Comparison of ENCODE assay signal across 18 cellular contexts in genomic region chr17:72640415-72641165, GRCh38.
A peak's percentile ranks its signal among the peaks of the same experiment; 100 is the strongest.
DNase-seq lines count a peak whose midpoint lies in the region; ATAC-seq and TF ChIP-seq lines count a peak whose summit lies in the region.
"Had no signal": no experiment of that assay in that cellular context is flagged by ENCODE, and none has a peak within 500 bp of the region (broad histone marks: within the 10 kb centered on the region; RNA-seq: fewer than 3 reads in every experiment).

No MANE protein-coding gene starts in this region.

- H4K20me1 ChIP-seq in H9 (ENCODE audit: control insufficient read depth, insufficient read depth, insufficient read length) = no peaks in the 10 kb centered on the region

- H3T11ph ChIP-seq in H9 (ENCODE audit: low read length) = no peak overlapping the region

- peaks cover 1% of the 10 kb centered on the region for H3K27me3 Mint-ChIP-seq in H9 (ENCODE audit: low read depth)

- H2BK12ac ChIP-seq in H9 (ENCODE audit: insufficient read length, low read depth, low read length) = no peak overlapping the region

- H3K4ac ChIP-seq in H9 (ENCODE audit: low read depth, low read length) = no peak overlapping the region

- H3K4me2 ChIP-seq in H9 (ENCODE audit: insufficient read depth, insufficient read length, low read length) = no peak overlapping the region
- H3K4me2 ChIP-seq: KMS-11 had no signal

- H2BK5ac ChIP-seq in H9 (ENCODE audit: insufficient read length, low read length) = no peak overlapping the region

- H3K4me1 ChIP-seq in H9 (ENCODE audit: insufficient read depth, low read length) (no peaks in the 10 kb centered on the region), suprapubic skin (no peaks in the 10 kb centered on the region)

- no CpG with 5 or more reads among the region's 61 CpGs for WGBS in H9 (ENCODE audit: extremely low coverage, insufficient read length, low lambda C conversion rate)
- 21% methylated on average over 55 of the region's 61 CpGs for WGBS in suprapubic skin

- no peak overlapping the region for H3K23ac ChIP-seq in H9 (ENCODE audit: insufficient read length, low read depth, low read length)

- H3K79me2 ChIP-seq in H9 (ENCODE audit: insufficient read depth, low read length) = no peaks in the 10 kb centered on the region

- no peak overlapping the region for H3K4me3 Mint-ChIP-seq in H9
- H3K4me3 Mint-ChIP-seq: activated T-helper 1 cell treated with anti-CD3 and anti-CD28 coated beads, Interleukin-12 subunit alpha, Interleukin-12 subunit beta, Interleukin-2, Interleukin-4 antibody, amounts not matched to agents 30 ng/mL and 10 ng/mL and 1 ng/mL, durations not matched to agents 14 hours and 24 hours and 36 hours; CD4-positive, alpha-beta T cell; stimulated activated naive CD8-positive, alpha-beta T cell treated with anti-CD3 and anti-CD28 coated beads, Interleukin-15, Interleukin-2, amounts not matched to agents 100 ng/mL and 50 ng/mL, for 24 hours had no signal

- no peak overlapping the region for H4K8ac ChIP-seq in H9 (replicated peaks; ENCODE audit: insufficient read length, low read depth, low read length)

- DNase-seq in H9 (no peak), NCI-H526 treated with DMSO at 0.1 percent for 48 hours (lab: John Stamatoyannopoulos, UW) (peak; percentile 56), iPS-NIHi11 (ENCODE audit: low spot score) (peak; percentile 70), suprapubic skin (ENCODE audit: low spot score in 2 of 2) (no peak), cortex of kidney (lab: John Stamatoyannopoulos, UW) (no peak), cerebellum (ENCODE audit: low spot score) (no peak), SHP77 (lab: John Stamatoyannopoulos, UW) (no peak)
- DNase-seq: activated CD4-positive, alpha-beta T cell treated with anti-CD3 and anti-CD28 coated beads for 48 hours; amygdala; CD4-positive, alpha-beta T cell; naive B cell; NCI-H2171; T-helper 2 cell had no signal

- no peak overlapping the region for H3K9ac ChIP-seq in H9 (ENCODE audit: extremely low read depth, insufficient read length, low read length)
- H3K9ac ChIP-seq: KMS-11 had no signal

- no peak overlapping the region for H3K14ac ChIP-seq in H9 (ENCODE audit: insufficient read depth, low read length)

- H2AFZ ChIP-seq in H9 (ENCODE audit: low read length) = no peak overlapping the region

- peak overlapping the region; percentile 19 for H3K18ac ChIP-seq in H9 (ENCODE audit: insufficient read length, low read depth, low read length)

- H2BK120ac ChIP-seq in H9 (ENCODE audit: low read depth, low read length, poor library complexity, severe bottlenecking) = no peak overlapping the region

- no peaks in the 10 kb centered on the region for H3K36me3 Mint-ChIP-seq in H9 (ENCODE audit: insufficient read depth in 1 of 3, low read depth in 3 of 3)

- peaks cover 8 to 11% of the 10 kb centered on the region in 2 experiments; a peak in 3 of 4 replicates for H3K4me1 Mint-ChIP-seq in H9

- no peak overlapping the region for H2BK20ac ChIP-seq in H9 (ENCODE audit: low read depth, low read length, poor library complexity, severe bottlenecking)

- H3K79me1 ChIP-seq in H9 (ENCODE audit: insufficient read depth, low read depth, low read length, poor library complexity, severe bottlenecking) = no peaks in the 10 kb centered on the region

- H3K56ac ChIP-seq in H9 (ENCODE audit: insufficient read length, low read depth, low read length) = no peak overlapping the region

- no peak overlapping the region for H4K91ac ChIP-seq in H9 (ENCODE audit: insufficient read length, low read depth, low read length)

- H3K23me2 ChIP-seq in H9 (ENCODE audit: insufficient read length, low read depth, low read length, poor library complexity, severe bottlenecking) = no peaks in the 10 kb centered on the region

- H3K4me3 ChIP-seq in suprapubic skin = peak overlapping the region; percentile 27
- H3K4me3 ChIP-seq: coronary artery had no signal

- H4K5ac ChIP-seq in H9 (ENCODE audit: insufficient read length, low read depth, low read length) = no peak overlapping the region

- no peak overlapping the region for H2AK5ac ChIP-seq in H9 (ENCODE audit: insufficient read length, low read length)

- no peak for TF ChIP-seq POLR2A in suprapubic skin (IDR thresholded peaks at IDR 0.05)

- no peaks in the 10 kb centered on the region for H3K36me3 ChIP-seq in suprapubic skin

- H2BK15ac ChIP-seq in H9 (ENCODE audit: low read depth, low read length) = no peak overlapping the region

- TF ChIP-seq CTCF in H9 (conservative IDR thresholded peaks at IDR 0.05) = no peak
- no peak for TF ChIP-seq CTCF in suprapubic skin (IDR thresholded peaks at IDR 0.05)

- H3K9me3 ChIP-seq in H9 (ENCODE audit: control insufficient read depth, low read depth, low read length) (no peaks in the 10 kb centered on the region), suprapubic skin (no peaks in the 10 kb centered on the region)

- H3K27me3 ChIP-seq in H9 (ENCODE audit: insufficient read depth, low read length) (no peaks in the 10 kb centered on the region), suprapubic skin (no peaks in the 10 kb centered on the region)

- no peak for ATAC-seq in HG03457 (IDR thresholded peaks at IDR 0.05; ENCODE audit: unreplicated experiment)

- TF ChIP-seq EP300 in suprapubic skin (IDR thresholded peaks at IDR 0.05) = no peak

- H3K27ac Mint-ChIP-seq in H9 = no peak overlapping the region
- H3K27ac Mint-ChIP-seq: activated T-helper 1 cell treated with anti-CD3 and anti-CD28 coated beads, Interleukin-12 subunit alpha, Interleukin-12 subunit beta, Interleukin-2, Interleukin-4 antibody, amounts not matched to agents 30 ng/mL and 10 ng/mL and 1 ng/mL, durations not matched to agents 14 hours and 24 hours and 36 hours; CD4-positive, alpha-beta T cell; stimulated activated naive CD8-positive, alpha-beta T cell treated with anti-CD3 and anti-CD28 coated beads, Interleukin-15, Interleukin-2, amounts not matched to agents 100 ng/mL and 50 ng/mL, for 24 hours had no signal

- H3K27ac ChIP-seq in H9 (ENCODE audit: insufficient read length, low read depth, low read length) = no peak overlapping the region
- no peak overlapping the region for H3K27ac ChIP-seq in suprapubic skin
- H3K27ac ChIP-seq: coronary artery, KMS-11 had no signal

- no peaks in the 10 kb centered on the region for H3K9me3 Mint-ChIP-seq in H9
- H3K9me3 Mint-ChIP-seq: activated T-helper 1 cell treated with anti-CD3 and anti-CD28 coated beads, Interleukin-12 subunit alpha, Interleukin-12 subunit beta, Interleukin-2, Interleukin-4 antibody, amounts not matched to agents 30 ng/mL and 10 ng/mL and 1 ng/mL, durations not matched to agents 14 hours and 24 hours and 36 hours; CD4-positive, alpha-beta T cell; stimulated activated naive CD8-positive, alpha-beta T cell treated with anti-CD3 and anti-CD28 coated beads, Interleukin-15, Interleukin-2, amounts not matched to agents 100 ng/mL and 50 ng/mL, for 24 hours had no signal

Comparison
In these comparisons a context has a peak if more than half of its experiments do, and no peak if none do; other contexts are left out.
1. DNase-seq: peak in NCI-H526 treated with DMSO at 0.1 percent for 48 hours (single experiment) and iPS-NIHi11 (single experiment); none in H9 (single experiment), suprapubic skin (0 of 2), cortex of kidney (single experiment), cerebellum (single experiment) and SHP77 (0 of 2).